In the genomic region with DNA sequence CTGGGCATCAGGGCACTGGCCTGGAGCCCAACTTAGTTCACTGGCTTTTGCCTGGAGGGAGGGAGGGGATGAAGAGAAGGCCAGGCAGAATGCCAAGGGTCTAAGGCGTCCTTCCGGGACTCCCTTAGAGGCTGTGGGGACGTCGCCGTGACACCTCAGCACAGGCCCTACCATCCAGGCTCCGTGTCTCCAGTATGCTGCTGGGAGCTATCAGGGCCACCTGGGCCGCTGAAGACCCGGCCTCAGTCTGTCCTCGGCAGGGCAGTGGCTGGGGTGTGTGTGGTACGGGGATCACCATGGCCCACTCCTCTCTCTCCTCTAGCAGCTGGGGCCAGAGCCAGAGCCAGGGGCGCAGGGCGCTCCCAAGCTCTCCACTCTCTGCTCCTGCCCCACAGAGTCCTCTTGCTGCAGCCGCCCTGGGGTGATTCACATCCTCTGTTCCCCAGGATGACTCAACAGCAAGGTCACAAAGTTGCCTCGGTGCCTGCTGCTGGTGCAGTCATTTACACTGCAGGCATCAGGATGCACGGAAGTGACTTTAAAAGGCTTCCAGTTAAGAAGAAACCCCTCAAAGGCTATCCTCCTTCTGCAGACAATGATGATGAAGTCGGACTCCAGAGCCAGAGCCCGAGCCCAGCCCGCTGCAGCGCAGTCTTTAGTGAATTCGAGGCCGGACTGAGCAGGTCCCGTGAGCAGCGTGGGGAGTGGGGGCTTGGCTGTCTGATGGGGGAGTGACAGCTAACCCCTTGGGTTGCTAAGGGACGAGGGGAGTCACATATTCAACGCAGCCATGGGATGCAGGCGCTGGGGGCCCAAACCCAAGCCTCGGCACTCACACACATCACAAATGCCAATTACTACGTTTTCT, we compare ENCODE assay signal across 8 cellular contexts. TPM values are rescaled to one million over a fixed set of nuclear protein-coding genes. Genes with fewer than 3 reads are reported as not detected.
A peak's percentile ranks its signal among the peaks of the same experiment; 100 is the strongest.
DNase-seq lines count a peak whose midpoint lies in the region; ATAC-seq and TF ChIP-seq lines count a peak whose summit lies in the region.

No MANE protein-coding gene starts in this region.

- H3K27me3 ChIP-seq in psoas muscle (ENCODE audit: insufficient read depth in 3 of 3, low read length in 2 of 3), result peaks cover 0 to 15% (median 2%) of the 10 kb centered on the region in 3 donors

- peak; percentile 95 for DNase-seq in ELR (ENCODE audit: low read depth)
- peak; percentile 8 for DNase-seq in NCI-H69 (lab: John Stamatoyannopoulos, UW)
- DNase-seq in choroid plexus epithelial cell (ENCODE audit: low read depth), result peak; percentile 90
- DNase-seq in psoas muscle, result peak in 1 of 2 donors; percentile 45
- no peak for DNase-seq in stimulated activated naive CD4-positive, alpha-beta T cell treated with Interleukin-2 at 50 U/mL for 16 hours (lab: John Stamatoyannopoulos, UW)

- intact Hi-C loops in psoas muscle (cut with DNase I), result no loop called here

- H3K27ac ChIP-seq in psoas muscle, result no peak overlapping the region

- no peaks in the 10 kb centered on the region for H3K9me3 ChIP-seq in psoas muscle

- WGBS in psoas muscle, 3 donors, result 62 to 70% (median 65%) methylated on average over 26 to 28 of the region's 28 CpGs

- TF ChIP-seq CTCF in choroid plexus epithelial cell (conservative IDR thresholded peaks at IDR 0.05; ENCODE audit: low read depth, low read length), result no peak
- TF ChIP-seq CTCF in psoas muscle (IDR thresholded peaks at IDR 0.05), result no peak

- H3K4me3 ChIP-seq in choroid plexus epithelial cell (ENCODE audit: low read depth, low read length), result no peak overlapping the region
- H3K4me3 ChIP-seq in psoas muscle, result no peak overlapping the region

- H3K4me1 ChIP-seq in psoas muscle, result no peaks in the 10 kb centered on the region

- no peaks in the 10 kb centered on the region for H3K36me3 ChIP-seq in psoas muscle (ENCODE audit: insufficient read depth in 1 of 2, low read depth in 1 of 2)

- ATAC-seq in psoas muscle (peak in 3 of 4 donors; percentile 53 to 58 (median 55)), GM21619 (IDR thresholded peaks at IDR 0.05; ENCODE audit: unreplicated experiment) (no peak), GM21723 (IDR thresholded peaks at IDR 0.05; ENCODE audit: unreplicated experiment) (no peak), HG03108 (IDR thresholded peaks at IDR 0.05; ENCODE audit: unreplicated experiment) (no peak)

RNA-seq across cellular contexts. Expression of a gene that starts 31.9 kb away (rescaled TPM):
- total RNA-seq in psoas muscle, result 1 to 10 TPM in 1 of 4 donors, under 1 TPM in 3; 0.56 to 2.1 (median 0.60) TPM
- 1 to 10 TPM in 1 of 3 donors, under 1 TPM in 2; 0.06 to 1.1 (median 0.64) TPM for polyA plus RNA-seq in psoas muscle

Comparison
In these comparisons a context has a peak if more than half of its experiments do, and no peak if none do; other contexts are left out.
1. ATAC-seq: peak in psoas muscle (3 of 4); none in GM21619 (single experiment), GM21723 (single experiment) and HG03108 (single experiment).